ENCODE assay signal across 8 cellular contexts in genomic region chr17:77145635-77146632, GRCh38. TPM values are rescaled to one million over a fixed set of nuclear protein-coding genes. Genes with fewer than 3 reads are reported as not detected.
DNase-seq lines count a peak whose midpoint lies in the region; ATAC-seq and TF ChIP-seq lines count a peak whose summit lies in the region.

No MANE protein-coding gene starts in this region.

- ATAC-seq in activated CD8-positive, alpha-beta memory T cell treated with anti-CD3 and anti-CD28 coated beads, Interleukin-2, amount 10 ng/mL, durations not matched to agents 7 days and 5 days = peak; percentile 13
- ATAC-seq in RWPE2 (ENCODE audit: low read depth) (peak; percentile 18; the same call in 2 of the 3 replicates), GM18498 (IDR thresholded peaks at IDR 0.05; ENCODE audit: unreplicated experiment) (no peak)
- ATAC-seq in natural killer cell treated with Interleukin-12 subunit alpha and Interleukin-12 subunit beta and Interleukin-15 and Interleukin-18, amount 100 ng/mL, for 72 hours = peak; percentile 62 to 75

- H3K4me1 ChIP-seq in RWPE2 (ENCODE audit: insufficient read depth, poor library complexity, severe bottlenecking) (peaks cover 14% of the 10 kb centered on the region), esophagus (ENCODE audit: control insufficient read depth in 2 of 2, insufficient read depth in 2 of 2, low read length in 1 of 2) (peaks cover 0 to 14% of the 10 kb centered on the region in 2 donors)

- peaks cover 69% of the 10 kb centered on the region for H3K36me3 Mint-ChIP-seq in activated CD8-positive, alpha-beta memory T cell treated with anti-CD3 and anti-CD28 coated beads, Interleukin-2, amount 10 ng/mL, durations not matched to agents 7 days and 5 days
- peaks cover 44% of the 10 kb centered on the region for H3K36me3 Mint-ChIP-seq in natural killer cell treated with Interleukin-12 subunit alpha and Interleukin-12 subunit beta and Interleukin-15 and Interleukin-18, amount 100 ng/mL, for 72 hours

- no peak for TF ChIP-seq CTCF in RWPE2 (IDR thresholded peaks at IDR 0.05; ENCODE audit: poor library complexity, severe bottlenecking)

- H3K36me3 ChIP-seq in RWPE2 (ENCODE audit: low read depth) (peaks cover 80% of the 10 kb centered on the region), esophagus (ENCODE audit: control insufficient read depth in 2 of 2, insufficient read depth in 2 of 2, low read length in 1 of 2) (peaks cover 0 to 9% of the 10 kb centered on the region in 2 donors)

- WGBS in esophagus, 2 donors = 38 to 49% methylated on average over 13 of the region's 13 CpGs

- H3K27me3 ChIP-seq in RWPE2 (ENCODE audit: insufficient read depth, poor library complexity, severe bottlenecking) = no peaks in the 10 kb centered on the region
- H3K27me3 ChIP-seq in esophagus (ENCODE audit: control insufficient read depth in 1 of 2, insufficient read depth in 2 of 2, low read length in 2 of 2) = no peaks in the 10 kb centered on the region

- DNase-seq in activated CD8-positive, alpha-beta memory T cell treated with anti-CD3 and anti-CD28 coated beads, Interleukin-2, amount 10 ng/mL, durations not matched to agents 7 days and 5 days = no peak
- no peak for DNase-seq in activated CD8-positive, alpha-beta memory T cell treated with anti-CD3 and anti-CD28 coated beads, Interleukin-2, amount 50 U/mL, for 48 hours
- DNase-seq in RWPE2 (ENCODE audit: low spot score) (no peak), mesenteric fat pad (ENCODE audit: low spot score) (no peak)
- DNase-seq in natural killer cell treated with Interleukin-12 subunit alpha and Interleukin-12 subunit beta and Interleukin-15 and Interleukin-18, amount 100 ng/mL, for 72 hours (ENCODE audit: low spot score) = peak; percentile 62
- no peak for DNase-seq in stimulated activated CD4-positive, alpha-beta T cell treated with anti-CD3 and anti-CD28 coated beads, Interleukin-2, amount 100 ng/mL, for 24 hours

- no peaks in the 10 kb centered on the region for H3K9me3 Mint-ChIP-seq in activated CD8-positive, alpha-beta memory T cell treated with anti-CD3 and anti-CD28 coated beads, Interleukin-2, amount 10 ng/mL, durations not matched to agents 7 days and 5 days (ENCODE audit: low read depth)
- H3K9me3 Mint-ChIP-seq in natural killer cell treated with Interleukin-12 subunit alpha and Interleukin-12 subunit beta and Interleukin-15 and Interleukin-18, amount 100 ng/mL, for 72 hours = no peaks in the 10 kb centered on the region

- H3K27ac Mint-ChIP-seq in activated CD8-positive, alpha-beta memory T cell treated with anti-CD3 and anti-CD28 coated beads, Interleukin-2, amount 10 ng/mL, durations not matched to agents 7 days and 5 days = peak overlapping the region; percentile 77
- H3K27ac Mint-ChIP-seq in natural killer cell treated with Interleukin-12 subunit alpha and Interleukin-12 subunit beta and Interleukin-15 and Interleukin-18, amount 100 ng/mL, for 72 hours = peak overlapping the region; percentile 85 to 92

- no peak overlapping the region for H3K4me3 ChIP-seq in RWPE2 (ENCODE audit: severe bottlenecking)
- no peak overlapping the region for H3K4me3 ChIP-seq in esophagus (ENCODE audit: low read depth in 1 of 2, low read length in 2 of 2)

- H3K27ac ChIP-seq in RWPE2 (ENCODE audit: poor library complexity, severe bottlenecking) (peak overlapping the region; percentile 41), esophagus (ENCODE audit: low read depth in 2 of 2, low read length in 1 of 2) (peak overlapping the region; percentile 31 to 69)

- peak overlapping the region; percentile 34 for H3K4me3 Mint-ChIP-seq in activated CD8-positive, alpha-beta memory T cell treated with anti-CD3 and anti-CD28 coated beads, Interleukin-2, amount 10 ng/mL, durations not matched to agents 7 days and 5 days
- peak overlapping the region; percentile 78 for H3K4me3 Mint-ChIP-seq in natural killer cell treated with Interleukin-12 subunit alpha and Interleukin-12 subunit beta and Interleukin-15 and Interleukin-18, amount 100 ng/mL, for 72 hours

- no peaks in the 10 kb centered on the region for H3K27me3 Mint-ChIP-seq in activated CD8-positive, alpha-beta memory T cell treated with anti-CD3 and anti-CD28 coated beads, Interleukin-2, amount 10 ng/mL, durations not matched to agents 7 days and 5 days
- no peaks in the 10 kb centered on the region for H3K27me3 Mint-ChIP-seq in natural killer cell treated with Interleukin-12 subunit alpha and Interleukin-12 subunit beta and Interleukin-15 and Interleukin-18, amount 100 ng/mL, for 72 hours

- H3K4me1 Mint-ChIP-seq in activated CD8-positive, alpha-beta memory T cell treated with anti-CD3 and anti-CD28 coated beads, Interleukin-2, amount 10 ng/mL, durations not matched to agents 7 days and 5 days = peaks cover 74% of the 10 kb centered on the region
- H3K4me1 Mint-ChIP-seq in natural killer cell treated with Interleukin-12 subunit alpha and Interleukin-12 subunit beta and Interleukin-15 and Interleukin-18, amount 100 ng/mL, for 72 hours (ENCODE audit: low read depth in 2 of 2) = peaks cover 61 to 82% of the 10 kb centered on the region in 2 donors

- H3K9me3 ChIP-seq in RWPE2 (ENCODE audit: severe bottlenecking) (no peaks in the 10 kb centered on the region), esophagus (ENCODE audit: control insufficient read depth in 2 of 2, insufficient read depth in 1 of 2, low read depth in 1 of 2, low read length in 1 of 2) (no peaks in the 10 kb centered on the region)

- CTCF ChIA-PET in activated CD8-positive, alpha-beta memory T cell treated with anti-CD3 and anti-CD28 coated beads, Interleukin-2, amount 10 ng/mL, durations not matched to agents 7 days and 5 days (lab: Charles Lee) = interaction anchor here (0.6 to 2.4 kb wide), 9 partner anchors 10 to 90 kb away, joined by 3 to 9 read pairs (median 4); no protein-coding TSS in a partner anchor

RNA-seq across cellular contexts. Expression of gene SEC14L1, which starts 5.2 kb away (rescaled TPM):
- total RNA-seq in activated CD8-positive, alpha-beta memory T cell treated with anti-CD3 and anti-CD28 coated beads, Interleukin-2, amount 10 ng/mL, durations not matched to agents 7 days and 5 days = 100 to 1,000 TPM in 1 of 2 experiments, 10 to 100 TPM in 1; 98.5 to 146 TPM
- polyA plus RNA-seq in esophagus = 10 to 100 TPM; 15.5 to 49.5 TPM
- 100 to 1,000 TPM in 1 of 2 donors, 10 to 100 TPM in 1; 91.6 to 117 TPM for total RNA-seq in natural killer cell treated with Interleukin-12 subunit alpha and Interleukin-12 subunit beta and Interleukin-15 and Interleukin-18, amount 100 ng/mL, for 72 hours
- 192 TPM for total RNA-seq in mesenteric fat pad
